In the genomic region with DNA sequence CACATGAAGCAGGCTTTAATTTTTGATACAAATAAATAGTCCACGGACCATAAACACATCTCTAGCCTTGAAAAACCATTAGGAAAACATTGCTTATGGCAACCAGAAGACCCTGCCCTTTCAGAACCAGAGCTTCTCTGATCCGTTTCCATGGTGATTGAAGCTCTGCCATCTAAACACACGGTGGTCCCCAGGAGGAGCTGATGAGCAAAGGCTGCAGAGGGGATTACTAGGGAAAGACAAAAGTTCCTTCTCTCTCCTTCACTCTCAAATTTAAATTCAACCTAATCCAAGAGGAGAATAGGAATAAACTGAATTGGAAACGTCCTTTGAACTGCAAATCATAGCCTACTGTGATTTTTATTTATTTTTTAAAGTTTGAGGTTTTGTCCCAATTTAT, we compare ENCODE assay signal across 15 cellular contexts.
DNase-seq lines count a peak whose midpoint lies in the region; ATAC-seq and TF ChIP-seq lines count a peak whose summit lies in the region.
"Had no signal": no experiment of that assay in that cellular context is flagged by ENCODE, and none has a peak within 500 bp of the region (broad histone marks: within the 10 kb centered on the region; RNA-seq: fewer than 3 reads in every experiment).

No MANE protein-coding gene starts in this region.

- no peaks in the 10 kb centered on the region for H3K79me1 ChIP-seq in neuronal stem cell (ENCODE audit: low read depth, low read length)

- no CpG with 5 or more reads among the region's 4 CpGs for WGBS in neuronal stem cell (ENCODE audit: extremely low coverage in 2 of 2, insufficient read length in 2 of 2, insufficient replicate concordance in 1 of 2), 2 donors

- no peak overlapping the region for H3K14ac ChIP-seq in neuronal stem cell (ENCODE audit: low read length)

- no peak overlapping the region for H3K4ac ChIP-seq in neuronal stem cell (ENCODE audit: low read length)

- no peaks in the 10 kb centered on the region for H4K20me1 ChIP-seq in BLaER1 treated with 17β-estradiol and CSF1 and Interleukin-3, amounts not matched to agents 10 nM and 100 nM

- no peaks in the 10 kb centered on the region for H3K4me1 Mint-ChIP-seq in stimulated activated effector memory CD8-positive, alpha-beta T cell treated with anti-CD3 and anti-CD28 coated beads, Interleukin-12 subunit alpha, Interleukin-12 subunit beta, amount 100 ng/mL, for 72 hours
- H3K4me1 Mint-ChIP-seq: B cell, CD14-positive monocyte had no signal

- in situ Hi-C loops in HAP-1 (cut with MboI; ENCODE audit: low sequenced_read_pairs) = no loop called here
- in situ Hi-C loops in brain microvascular endothelial cell (cut with HindIII; ENCODE audit: low pct_ligation_motif_present, low sequenced_read_pairs) = no loop called here

- H3K27ac Mint-ChIP-seq in stimulated activated effector memory CD8-positive, alpha-beta T cell treated with anti-CD3 and anti-CD28 coated beads, Interleukin-12 subunit alpha, Interleukin-12 subunit beta, amount 100 ng/mL, for 72 hours = no peak overlapping the region
- H3K27ac Mint-ChIP-seq: B cell; CD8-positive, alpha-beta T cell had no signal

- H3K4me3 Mint-ChIP-seq in stimulated activated effector memory CD8-positive, alpha-beta T cell treated with anti-CD3 and anti-CD28 coated beads, Interleukin-12 subunit alpha, Interleukin-12 subunit beta, amount 100 ng/mL, for 72 hours = no peak overlapping the region
- H3K4me3 Mint-ChIP-seq: B cell; CD14-positive monocyte; CD8-positive, alpha-beta T cell had no signal

- H2AFZ ChIP-seq in neuronal stem cell (ENCODE audit: low read length) = no peak overlapping the region

- H3K36me3 Mint-ChIP-seq in stimulated activated effector memory CD8-positive, alpha-beta T cell treated with anti-CD3 and anti-CD28 coated beads, Interleukin-12 subunit alpha, Interleukin-12 subunit beta, amount 100 ng/mL, for 72 hours = no peaks in the 10 kb centered on the region
- H3K36me3 Mint-ChIP-seq: CD14-positive monocyte; CD8-positive, alpha-beta T cell had no signal

- DNase-seq in HAP-1 (ENCODE audit: low spot score in 2 of 2) = peak; percentile 54 to 56
- peak; percentile 55 for DNase-seq in ecto neural progenitor cell (ENCODE audit: low spot score)
- peak; percentile 67 for DNase-seq in neuronal stem cell (ENCODE audit: low spot score)
- DNase-seq in stimulated activated effector memory CD8-positive, alpha-beta T cell treated with anti-CD3 and anti-CD28 coated beads, Interleukin-12 subunit alpha, Interleukin-12 subunit beta, amount 100 ng/mL, for 72 hours (ENCODE audit: low spot score in 2 of 2) = no peak
- DNase-seq in NCI-H446 (lab: John Stamatoyannopoulos, UW) = no peak
- no peak for DNase-seq in brain microvascular endothelial cell
- DNase-seq: CD8-positive, alpha-beta T cell; COR-L47; DMS153; DMS79 treated with DMSO at 0.1 percent for 48 hours; EL; IMR-90 had no signal

- H4K8ac ChIP-seq in neuronal stem cell (ENCODE audit: low read depth, low read length) = no peak overlapping the region

- peak overlapping the region in 1 of 10 experiments; percentile 21; a peak in 3 of 20 replicates for H3K4me3 ChIP-seq in BLaER1 treated with 17β-estradiol and CSF1 and Interleukin-3, amounts not matched to agents 10 nM and 100 nM
- H3K4me3 ChIP-seq in HAP-1 (no peak overlapping the region), neuronal stem cell (ENCODE audit: low read length in 2 of 2) (no peak overlapping the region), brain microvascular endothelial cell (ENCODE audit: low read depth, low read length) (no peak overlapping the region)

- H3K18ac ChIP-seq in neuronal stem cell (ENCODE audit: low read length) = no peak overlapping the region

- no peak overlapping the region for H2BK15ac ChIP-seq in neuronal stem cell (ENCODE audit: low read length)

- H4K91ac ChIP-seq in neuronal stem cell (ENCODE audit: low read depth, low read length, poor library complexity) = no peak overlapping the region

- H3K9me3 Mint-ChIP-seq in stimulated activated effector memory CD8-positive, alpha-beta T cell treated with anti-CD3 and anti-CD28 coated beads, Interleukin-12 subunit alpha, Interleukin-12 subunit beta, amount 100 ng/mL, for 72 hours = no peaks in the 10 kb centered on the region
- H3K9me3 Mint-ChIP-seq: CD8-positive, alpha-beta T cell had no signal

- H3K4me2 ChIP-seq in BLaER1 treated with 17β-estradiol and CSF1 and Interleukin-3, amounts not matched to agents 10 nM and 100 nM = peak overlapping the region in 6 of 11 experiments; percentile 65 to 87 (median 72); a peak in 10 of 22 replicates
- H3K4me2 ChIP-seq in neuronal stem cell (ENCODE audit: insufficient read depth, low read length, poor library complexity, severe bottlenecking) = no peak overlapping the region

- H3K4me1 ChIP-seq in BLaER1 treated with 17β-estradiol and CSF1 and Interleukin-3, amounts not matched to agents 10 nM and 100 nM = peaks cover 0 to 49% (median 32%) of the 10 kb centered on the region in 10 experiments; a peak in 16 of 20 replicates
- H3K4me1 ChIP-seq in HAP-1 = peaks cover 3% of the 10 kb centered on the region; the same call in 1 of the 2 replicates
- H3K4me1 ChIP-seq in neuronal stem cell (ENCODE audit: control insufficient read depth in 2 of 2, insufficient read depth in 1 of 2, low read depth in 1 of 2, low read length in 2 of 2) = peaks cover 5 to 8% of the 10 kb centered on the region in 2 donors

- H2AK5ac ChIP-seq in neuronal stem cell (ENCODE audit: low read depth, low read length) = no peak overlapping the region

- H3K9ac ChIP-seq in BLaER1 treated with 17β-estradiol and CSF1 and Interleukin-3, amounts not matched to agents 10 nM and 100 nM = peak overlapping the region in 1 of 11 experiments; percentile 29; a peak in 3 of 22 replicates
- H3K9ac ChIP-seq in neuronal stem cell (ENCODE audit: low read depth, low read length, poor library complexity) = no peak overlapping the region

- H3K27ac ChIP-seq in BLaER1 treated with 17β-estradiol and CSF1 and Interleukin-3, amounts not matched to agents 10 nM and 100 nM = peak overlapping the region in 2 of 11 experiments; percentile 56 to 65; a peak in 2 of 22 replicates
- peak overlapping the region; percentile 68 for H3K27ac ChIP-seq in neuronal stem cell (replicated peaks; ENCODE audit: low read length)
- H3K27ac ChIP-seq in brain microvascular endothelial cell = no peak overlapping the region

- ATAC-seq in stimulated activated effector memory CD8-positive, alpha-beta T cell treated with anti-CD3 and anti-CD28 coated beads, Interleukin-12 subunit alpha, Interleukin-12 subunit beta, amount 100 ng/mL, for 72 hours = no peak
- ATAC-seq: CD8-positive, alpha-beta T cell had no signal

- H2BK12ac ChIP-seq in neuronal stem cell (ENCODE audit: low read length) = no peak overlapping the region

- H3K27me3 ChIP-seq in BLaER1 treated with 17β-estradiol and CSF1 and Interleukin-3, amounts not matched to agents 10 nM and 100 nM = no peaks in the 10 kb centered on the region
- no peaks in the 10 kb centered on the region; the same call in 1 of the 2 replicates for H3K27me3 ChIP-seq in HAP-1 (ENCODE audit: low read depth)
- no peaks in the 10 kb centered on the region for H3K27me3 ChIP-seq in neuronal stem cell (ENCODE audit: control insufficient read depth in 3 of 3, insufficient read depth in 3 of 3, low read depth in 1 of 3, low read length in 3 of 3)
- H3K27me3 ChIP-seq in brain microvascular endothelial cell (replicated peaks) = no peaks in the 10 kb centered on the region

- TF ChIP-seq CTCF in brain microvascular endothelial cell (IDR thresholded peaks at IDR 0.05; ENCODE audit: low read depth, low read length, missing control alignments) = no peak

- H2BK5ac ChIP-seq in neuronal stem cell (ENCODE audit: low read length) = no peak overlapping the region

- no peaks in the 10 kb centered on the region; a peak in 1 of 22 replicates for H3K36me3 ChIP-seq in BLaER1 treated with 17β-estradiol and CSF1 and Interleukin-3, amounts not matched to agents 10 nM and 100 nM
- no peaks in the 10 kb centered on the region for H3K36me3 ChIP-seq in HAP-1 (replicated peaks)
- H3K36me3 ChIP-seq in neuronal stem cell (replicated peaks in 1 of 2; ENCODE audit: control insufficient read depth in 2 of 2, insufficient read depth in 2 of 2, low read length in 2 of 2) = no peaks in the 10 kb centered on the region
- H3K36me3 ChIP-seq in brain microvascular endothelial cell (replicated peaks) = no peaks in the 10 kb centered on the region

- no peak overlapping the region for H2BK120ac ChIP-seq in neuronal stem cell (ENCODE audit: low read depth, low read length)

- H3K23ac ChIP-seq in neuronal stem cell (ENCODE audit: low read depth, low read length, poor library complexity) = no peak overlapping the region

- H3K9me3 ChIP-seq in BLaER1 treated with 17β-estradiol and CSF1 and Interleukin-3, amounts not matched to agents 10 nM and 100 nM (replicated peaks in 1 of 11) = peaks cover 7 to 21% (median 17%) of the 10 kb centered on the region in 11 experiments; a peak in 21 of 22 replicates
- H3K9me3 ChIP-seq in HAP-1 (no peaks in the 10 kb centered on the region), neuronal stem cell (replicated peaks in 1 of 2; ENCODE audit: control insufficient read depth in 2 of 2, insufficient read depth in 1 of 2, low read depth in 1 of 2, low read length in 2 of 2) (no peaks in the 10 kb centered on the region)

Comparison
In these comparisons a context has a peak if more than half of its experiments do, and no peak if none do; other contexts are left out.
1. DNase-seq: peak in HAP-1 (2 of 2), ecto neural progenitor cell (single experiment) and neuronal stem cell (single experiment); none in stimulated activated effector memory CD8-positive, alpha-beta T cell treated with anti-CD3 and anti-CD28 coated beads, Interleukin-12 subunit alpha, Interleukin-12 subunit beta, amount 100 ng/mL, for 72 hours (0 of 2), NCI-H446 (0 of 2) and brain microvascular endothelial cell (single experiment).